In genomic region chr19:43784981-43785808, GRCh38 we compare ENCODE assay signal across 1 cellular context.
TF ChIP-seq lines count a peak whose summit lies in the region.

No MANE protein-coding gene starts in this region.

TF ChIP-seq in H1, 55 proteins besides CTCF, POLR2A, EP300 and RAD21:
- TF ChIP-seq RXRA (IDR thresholded peaks at IDR 0.05; ENCODE audit: insufficient read depth, low read depth, low read length) (no peak), CREB1 (IDR thresholded peaks at IDR 0.05) (0 out of 2 replicates have a peak, but pooled peaks have one; percentile 7), BACH1 (IDR thresholded peaks at IDR 0.05; ENCODE audit: low read length) (no peak), YY1 (IDR thresholded peaks at IDR 0.05; ENCODE audit: low read depth, low read length) (peak; percentile 76), TEAD4 (IDR thresholded peaks at IDR 0.05; ENCODE audit: low read depth, low read length) (no peak)
